Comparison of ENCODE assay signal across 1 cellular context in the genomic region with DNA sequence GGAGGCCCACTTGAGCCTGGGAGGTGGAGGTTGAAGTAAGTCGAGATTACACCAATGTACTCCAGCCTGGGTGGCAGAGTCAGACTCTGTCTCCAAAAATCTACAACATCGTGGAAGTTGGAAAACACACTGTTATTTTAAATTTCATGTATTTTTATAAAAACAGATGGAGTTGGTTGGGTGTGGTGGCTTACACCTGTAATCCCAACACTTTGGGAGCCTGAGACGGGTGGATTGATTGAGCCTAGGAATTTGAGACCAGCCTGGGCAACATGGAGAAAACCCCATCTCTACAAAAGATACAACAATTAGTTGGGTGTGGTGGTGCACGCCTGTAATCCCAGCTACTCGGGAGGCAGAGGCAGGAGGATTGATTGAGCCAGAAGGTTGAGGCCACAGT.
TF ChIP-seq lines count a peak whose summit lies in the region.

No MANE protein-coding gene starts in this region.

TF ChIP-seq in K562, 482 proteins besides CTCF, POLR2A, EP300 and RAD21 (continued from another document):
- TF ChIP-seq, protein P1, sequence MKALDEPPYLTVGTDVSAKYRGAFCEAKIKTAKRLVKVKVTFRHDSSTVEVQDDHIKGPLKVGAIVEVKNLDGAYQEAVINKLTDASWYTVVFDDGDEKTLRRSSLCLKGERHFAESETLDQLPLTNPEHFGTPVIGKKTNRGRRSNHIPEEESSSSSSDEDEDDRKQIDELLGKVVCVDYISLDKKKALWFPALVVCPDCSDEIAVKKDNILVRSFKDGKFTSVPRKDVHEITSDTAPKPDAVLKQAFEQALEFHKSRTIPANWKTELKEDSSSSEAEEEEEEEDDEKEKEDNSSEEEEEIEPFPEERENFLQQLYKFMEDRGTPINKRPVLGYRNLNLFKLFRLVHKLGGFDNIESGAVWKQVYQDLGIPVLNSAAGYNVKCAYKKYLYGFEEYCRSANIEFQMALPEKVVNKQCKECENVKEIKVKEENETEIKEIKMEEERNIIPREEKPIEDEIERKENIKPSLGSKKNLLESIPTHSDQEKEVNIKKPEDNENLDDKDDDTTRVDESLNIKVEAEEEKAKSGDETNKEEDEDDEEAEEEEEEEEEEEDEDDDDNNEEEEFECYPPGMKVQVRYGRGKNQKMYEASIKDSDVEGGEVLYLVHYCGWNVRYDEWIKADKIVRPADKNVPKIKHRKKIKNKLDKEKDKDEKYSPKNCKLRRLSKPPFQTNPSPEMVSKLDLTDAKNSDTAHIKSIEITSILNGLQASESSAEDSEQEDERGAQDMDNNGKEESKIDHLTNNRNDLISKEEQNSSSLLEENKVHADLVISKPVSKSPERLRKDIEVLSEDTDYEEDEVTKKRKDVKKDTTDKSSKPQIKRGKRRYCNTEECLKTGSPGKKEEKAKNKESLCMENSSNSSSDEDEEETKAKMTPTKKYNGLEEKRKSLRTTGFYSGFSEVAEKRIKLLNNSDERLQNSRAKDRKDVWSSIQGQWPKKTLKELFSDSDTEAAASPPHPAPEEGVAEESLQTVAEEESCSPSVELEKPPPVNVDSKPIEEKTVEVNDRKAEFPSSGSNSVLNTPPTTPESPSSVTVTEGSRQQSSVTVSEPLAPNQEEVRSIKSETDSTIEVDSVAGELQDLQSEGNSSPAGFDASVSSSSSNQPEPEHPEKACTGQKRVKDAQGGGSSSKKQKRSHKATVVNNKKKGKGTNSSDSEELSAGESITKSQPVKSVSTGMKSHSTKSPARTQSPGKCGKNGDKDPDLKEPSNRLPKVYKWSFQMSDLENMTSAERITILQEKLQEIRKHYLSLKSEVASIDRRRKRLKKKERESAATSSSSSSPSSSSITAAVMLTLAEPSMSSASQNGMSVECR (CRISPR knock-in tag; IDR thresholded peaks at IDR 0.05), result peak; percentile 25; the same call in 1 of the 2 replicates
- TF ChIP-seq ZNF121 (CRISPR knock-in tag; conservative IDR thresholded peaks at IDR 0.05), result no peak
- no peak for TF ChIP-seq TEAD4 (IDR thresholded peaks at IDR 0.05; ENCODE audit: low read length)
- peak; percentile 68; the same call in 1 of the 2 replicates for TF ChIP-seq TEAD4 (CRISPR knock-in tag; IDR thresholded peaks at IDR 0.05; ENCODE audit: borderline replicate concordance)
- no peak for TF ChIP-seq PPARD (CRISPR knock-in tag; IDR thresholded peaks at IDR 0.05)
- no peak for TF ChIP-seq ZSCAN32 (CRISPR knock-in tag; IDR thresholded peaks at IDR 0.05)
- no peak for TF ChIP-seq CEBPB (tag; IDR thresholded peaks at IDR 0.05)
- TF ChIP-seq UBTF (IDR thresholded peaks at IDR 0.05; ENCODE audit: borderline replicate concordance in 1 of 2, low read depth in 2 of 2, low read length in 2 of 2), result no peak
- no peak for TF ChIP-seq NR3C1 (CRISPR knock-in tag; IDR thresholded peaks at IDR 0.05)
- TF ChIP-seq HMG20B (CRISPR knock-in tag; IDR thresholded peaks at IDR 0.05), result no peak
- TF ChIP-seq PHF20 (IDR thresholded peaks at IDR 0.05; ENCODE audit: partially characterized antibody), result no peak
- 0 out of 2 replicates have a peak, but pooled peaks have one; percentile 11 for TF ChIP-seq PURB (CRISPR knock-in tag; IDR thresholded peaks at IDR 0.05; ENCODE audit: low read depth)
- TF ChIP-seq, protein P2, sequence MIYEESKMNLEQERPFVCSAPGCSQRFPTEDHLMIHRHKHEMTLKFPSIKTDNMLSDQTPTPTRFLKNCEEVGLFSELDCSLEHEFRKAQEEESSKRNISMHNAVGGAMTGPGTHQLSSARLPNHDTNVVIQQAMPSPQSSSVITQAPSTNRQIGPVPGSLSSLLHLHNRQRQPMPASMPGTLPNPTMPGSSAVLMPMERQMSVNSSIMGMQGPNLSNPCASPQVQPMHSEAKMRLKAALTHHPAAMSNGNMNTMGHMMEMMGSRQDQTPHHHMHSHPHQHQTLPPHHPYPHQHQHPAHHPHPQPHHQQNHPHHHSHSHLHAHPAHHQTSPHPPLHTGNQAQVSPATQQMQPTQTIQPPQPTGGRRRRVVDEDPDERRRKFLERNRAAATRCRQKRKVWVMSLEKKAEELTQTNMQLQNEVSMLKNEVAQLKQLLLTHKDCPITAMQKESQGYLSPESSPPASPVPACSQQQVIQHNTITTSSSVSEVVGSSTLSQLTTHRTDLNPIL (CRISPR knock-in tag; IDR thresholded peaks at IDR 0.05), result no peak
